1 cellular context compared by ENCODE assay signal in the genomic region with DNA sequence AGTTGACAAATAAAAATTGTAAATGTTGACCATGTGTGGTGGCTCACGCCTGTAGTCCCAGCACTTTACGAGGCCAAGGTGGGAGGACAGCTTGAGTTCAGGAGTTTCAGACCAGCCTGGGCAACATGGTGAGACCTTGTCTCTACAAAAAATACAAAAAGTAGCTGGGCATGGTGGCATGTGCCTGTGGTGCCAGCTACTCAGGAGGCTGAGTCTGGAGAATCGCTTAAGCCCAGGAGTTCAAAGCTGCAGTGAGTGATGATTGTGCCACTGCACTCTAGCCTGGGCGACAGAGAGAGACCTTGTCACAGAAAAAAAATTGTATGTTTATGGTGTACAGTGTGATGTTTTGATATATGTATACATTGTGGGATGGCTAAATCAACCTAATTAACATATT.
A peak's percentile ranks its signal among the peaks of the same experiment; 100 is the strongest.
TF ChIP-seq lines count a peak whose summit lies in the region.

No MANE protein-coding gene starts in this region.

TF ChIP-seq in GM12878, 131 proteins besides CTCF, POLR2A, EP300 and RAD21:
- TF ChIP-seq SUPT20H (IDR thresholded peaks at IDR 0.05; ENCODE audit: borderline replicate concordance, control insufficient read depth, low read depth, low read length) (no peak), FOXK2 (IDR thresholded peaks at IDR 0.05) (peak; percentile 33; the same call in 1 of the 2 replicates), SIN3A (IDR thresholded peaks at IDR 0.05; ENCODE audit: low read depth, low read length) (no peak)
